ENCODE assay signal across 9 cellular contexts in the genomic region with DNA sequence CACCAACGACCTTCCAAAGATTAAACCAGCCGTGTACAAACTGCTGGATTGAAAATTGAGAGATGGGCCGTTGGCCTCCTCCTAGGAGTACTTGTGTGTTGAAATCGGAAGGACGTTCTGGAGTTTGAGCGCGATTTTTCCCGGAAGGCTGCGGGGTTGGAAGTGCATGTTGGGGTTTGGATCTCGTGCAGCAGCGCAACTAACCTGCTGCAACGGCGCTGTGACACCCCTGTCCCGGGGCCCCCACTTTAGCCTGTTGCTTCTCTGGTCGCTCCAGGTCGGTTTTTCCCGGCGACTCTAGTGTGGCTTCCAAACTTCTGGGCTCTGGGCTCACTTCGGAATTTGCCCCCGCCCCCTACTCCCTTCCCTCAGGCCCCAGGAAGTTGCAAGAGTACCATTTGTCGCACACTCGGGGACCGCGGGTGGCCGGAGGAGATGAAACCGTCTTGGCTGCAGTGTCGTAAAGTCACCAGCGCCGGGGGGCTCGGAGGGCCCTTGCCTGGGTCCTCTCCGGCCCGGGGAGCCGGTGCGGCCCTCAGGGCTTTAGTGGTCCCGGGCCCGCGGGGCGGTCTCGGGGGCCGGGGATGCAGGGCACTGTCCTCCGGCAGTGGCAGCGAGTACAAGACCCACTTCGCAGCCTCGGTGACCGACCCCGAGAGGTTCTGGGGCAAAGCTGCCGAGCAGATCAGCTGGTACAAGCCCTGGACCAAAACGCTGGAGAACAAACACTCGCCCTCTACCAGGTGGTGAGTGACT. TPM values are rescaled to one million over a fixed set of nuclear protein-coding genes. Genes with fewer than 3 reads are reported as not detected.
DNase-seq lines count a peak whose midpoint lies in the region; ATAC-seq and TF ChIP-seq lines count a peak whose summit lies in the region.
"Had no signal": no experiment of that assay in that cellular context is flagged by ENCODE, and none has a peak within 500 bp of the region (broad histone marks: within the 10 kb centered on the region; RNA-seq: fewer than 3 reads in every experiment).

A gene with protein sequence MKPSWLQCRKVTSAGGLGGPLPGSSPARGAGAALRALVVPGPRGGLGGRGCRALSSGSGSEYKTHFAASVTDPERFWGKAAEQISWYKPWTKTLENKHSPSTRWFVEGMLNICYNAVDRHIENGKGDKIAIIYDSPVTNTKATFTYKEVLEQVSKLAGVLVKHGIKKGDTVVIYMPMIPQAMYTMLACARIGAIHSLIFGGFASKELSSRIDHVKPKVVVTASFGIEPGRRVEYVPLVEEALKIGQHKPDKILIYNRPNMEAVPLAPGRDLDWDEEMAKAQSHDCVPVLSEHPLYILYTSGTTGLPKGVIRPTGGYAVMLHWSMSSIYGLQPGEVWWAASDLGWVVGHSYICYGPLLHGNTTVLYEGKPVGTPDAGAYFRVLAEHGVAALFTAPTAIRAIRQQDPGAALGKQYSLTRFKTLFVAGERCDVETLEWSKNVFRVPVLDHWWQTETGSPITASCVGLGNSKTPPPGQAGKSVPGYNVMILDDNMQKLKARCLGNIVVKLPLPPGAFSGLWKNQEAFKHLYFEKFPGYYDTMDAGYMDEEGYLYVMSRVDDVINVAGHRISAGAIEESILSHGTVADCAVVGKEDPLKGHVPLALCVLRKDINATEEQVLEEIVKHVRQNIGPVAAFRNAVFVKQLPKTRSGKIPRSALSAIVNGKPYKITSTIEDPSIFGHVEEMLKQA (plus strand): TSS at position 394 of the 756 bp plus-strand sequence. CDS start 42 bp downstream, at position 436.

- ATAC-seq in psoas muscle (peak; percentile 66 to 81 (median 72)), HG02970 (IDR thresholded peaks at IDR 0.05; ENCODE audit: low FRiP score, unreplicated experiment) (no peak), GM19324 (IDR thresholded peaks at IDR 0.05; ENCODE audit: low FRiP score, unreplicated experiment) (no peak)

- H3K36me3 ChIP-seq in psoas muscle (ENCODE audit: insufficient read depth in 1 of 2, low read depth in 1 of 2), result no peaks in the 10 kb centered on the region

- TF ChIP-seq CTCF in psoas muscle (IDR thresholded peaks at IDR 0.05), result no peak

- no peaks in the 10 kb centered on the region for H3K9me3 ChIP-seq in psoas muscle

- WGBS in psoas muscle, 3 donors, result 1 to 2% (median 1%) methylated on average over 49 of the region's 49 CpGs

- H3K27me3 ChIP-seq in psoas muscle (ENCODE audit: insufficient read depth in 3 of 3, low read length in 2 of 3), result no peaks in the 10 kb centered on the region

- H3K4me3 ChIP-seq in psoas muscle, result peak within 1 kb of the TSS; percentile 86
- H3K4me3 ChIP-seq: SK-N-MC had no signal

- peaks cover 6% of the 10 kb centered on the region for H3K4me1 ChIP-seq in psoas muscle

- H3K27ac ChIP-seq in psoas muscle, result peak within 1 kb of the TSS; percentile 94
- H3K27ac ChIP-seq: SK-N-MC had no signal

- intact Hi-C loops in psoas muscle (cut with DNase I), result no loop called here

- DNase-seq in ELF-1 (ENCODE audit: low read depth, low spot score) (peak; percentile 91), amniotic epithelial cell (ENCODE audit: low read depth) (peak; percentile 40), hepatic stellate cell (ENCODE audit: low spot score) (peak; percentile 35), psoas muscle (peak; percentile 70 to 76), NK-92 (lab: John Stamatoyannopoulos, UW; ENCODE audit: unreplicated experiment) (no peak), MV-4-11 (lab: John Stamatoyannopoulos, UW) (no peak)

RNA-seq across cellular contexts. Expression of the gene that starts here (rescaled TPM):
- total RNA-seq in psoas muscle, result 10 to 100 TPM in 3 of 4 donors, 1 to 10 TPM in 1; 7.1 to 21.9 (median 14.5) TPM
- 1 to 10 TPM; 1.3 to 5.4 (median 3.0) TPM for polyA plus RNA-seq in psoas muscle

Comparison
In these comparisons a context has a peak if more than half of its experiments do, and no peak if none do; other contexts are left out.
1. DNase-seq: peak in ELF-1 (single experiment), amniotic epithelial cell (single experiment), hepatic stellate cell (single experiment) and psoas muscle (2 of 2); none in NK-92 (single experiment) and MV-4-11 (single experiment).
2. ATAC-seq: peak in psoas muscle (4 of 4); none in HG02970 (single experiment) and GM19324 (single experiment).